Comparison of ENCODE assay signal across 8 cellular contexts in the genomic region with DNA sequence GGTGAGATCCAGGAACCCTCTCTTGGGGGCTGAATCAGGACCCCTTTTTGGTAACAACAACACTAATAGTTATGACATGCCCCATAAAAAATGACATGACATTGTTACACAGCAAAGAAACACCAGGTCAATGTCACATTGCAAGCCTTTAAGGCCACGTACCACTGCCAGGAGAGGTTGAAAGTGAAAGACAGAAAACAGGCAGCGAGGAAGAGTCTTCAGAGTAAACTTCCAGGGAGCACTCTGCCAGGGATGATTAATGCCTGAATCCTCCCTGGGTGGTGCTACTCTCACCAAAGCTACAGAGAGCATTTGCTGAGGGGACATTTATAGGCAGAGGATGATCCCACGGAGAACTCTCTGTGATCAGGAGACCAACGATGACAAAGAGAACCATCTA.
"Had no signal": no experiment of that assay in that cellular context is flagged by ENCODE, and none has a peak within 500 bp of the region (broad histone marks: within the 10 kb centered on the region; RNA-seq: fewer than 3 reads in every experiment).

No MANE protein-coding gene starts in this region.

- H3K4me3 ChIP-seq: GM23248, HAP-1 had no signal

- H3K4me1 ChIP-seq: HAP-1 had no signal

- H2AFZ ChIP-seq: GM23248 had no signal

- H3K36me3 ChIP-seq: HAP-1 had no signal

- H3K9me3 ChIP-seq: HAP-1 had no signal

- ATAC-seq: HCT116, HepG2 had no signal

- DNase-seq: GM23248, GOT3, H7, HFFc6 had no signal

- H3K9ac ChIP-seq: GM23248 had no signal

- H3K27ac ChIP-seq: GM23248, HL-60 had no signal
